ENCODE assay signal across 8 cellular contexts in genomic region chr1:21294266-21295058, GRCh38. TPM values are rescaled to one million over a fixed set of nuclear protein-coding genes. Genes with fewer than 3 reads are reported as not detected.
DNase-seq lines count a peak whose midpoint lies in the region; ATAC-seq and TF ChIP-seq lines count a peak whose summit lies in the region.

No MANE protein-coding gene starts in this region.

- H3K4me3 Mint-ChIP-seq in activated CD8-positive, alpha-beta T cell treated with anti-CD3 and anti-CD28 coated beads for 36 hours: peak overlapping the region; percentile 63
- no peak overlapping the region for H3K4me3 Mint-ChIP-seq in WTC11

- DNase-seq in CD1c-positive myeloid dendritic cell (ENCODE audit: extremely low spot score) (peak; percentile 89), HK-2 (ENCODE audit: unreplicated experiment) (peak; percentile 17), foreskin keratinocyte (no peak), WTC11 (ENCODE audit: low spot score) (no peak), DMS79 (lab: John Stamatoyannopoulos, UW) (no peak)
- DNase-seq in activated CD8-positive, alpha-beta T cell treated with anti-CD3 and anti-CD28 coated beads for 36 hours: peak; percentile 95
- peak; percentile 76 for DNase-seq in stimulated activated CD4-positive, alpha-beta T cell treated with anti-CD3 and anti-CD28 coated beads, Interleukin-2, amount 100 ng/mL, for 4 hours (ENCODE audit: low read depth)

- H3K36me3 Mint-ChIP-seq in activated CD8-positive, alpha-beta T cell treated with anti-CD3 and anti-CD28 coated beads for 36 hours (ENCODE audit: low read depth): peaks cover 35% of the 10 kb centered on the region
- H3K36me3 Mint-ChIP-seq in WTC11: no peaks in the 10 kb centered on the region

- no peaks in the 10 kb centered on the region for H3K9me3 Mint-ChIP-seq in activated CD8-positive, alpha-beta T cell treated with anti-CD3 and anti-CD28 coated beads for 36 hours
- H3K9me3 Mint-ChIP-seq in WTC11: no peaks in the 10 kb centered on the region

- peak overlapping the region; percentile 95 for H3K27ac Mint-ChIP-seq in activated CD8-positive, alpha-beta T cell treated with anti-CD3 and anti-CD28 coated beads for 36 hours
- no peak overlapping the region for H3K27ac Mint-ChIP-seq in WTC11

- intact Hi-C loops in activated CD8-positive, alpha-beta T cell treated with anti-CD3 and anti-CD28 coated beads for 36 hours (cut with micrococcal nuclease): loop anchor here (2.0 to 5.0 kb wide), 2 partner anchors 30 to 37 kb away; no protein-coding TSS in a partner anchor

- no peak for TF ChIP-seq CTCF in activated CD8-positive, alpha-beta T cell treated with anti-CD3 and anti-CD28 coated beads for 36 hours (IDR thresholded peaks at IDR 0.05)
- TF ChIP-seq CTCF in foreskin keratinocyte (conservative IDR thresholded peaks at IDR 0.05): no peak
- no peak for TF ChIP-seq CTCF in WTC11 (IDR thresholded peaks at IDR 0.05)

- no peaks in the 10 kb centered on the region for H3K27me3 Mint-ChIP-seq in activated CD8-positive, alpha-beta T cell treated with anti-CD3 and anti-CD28 coated beads for 36 hours
- H3K27me3 Mint-ChIP-seq in WTC11 (ENCODE audit: low read depth): no peaks in the 10 kb centered on the region

- POLR2A ChIA-PET in activated CD8-positive, alpha-beta T cell treated with anti-CD3 and anti-CD28 coated beads for 36 hours (lab: Charles Lee): interaction anchor here (0.8 to 7.2 kb wide), 11 partner anchors 13 to 50 kb away, joined by 3 to 90 read pairs (median 10); no protein-coding TSS in a partner anchor
- POLR2A ChIA-PET in WTC11 (lab: Charles Lee): no interaction called here

- H3K27me3 ChIP-seq in foreskin keratinocyte: no peaks in the 10 kb centered on the region

- peaks cover 7% of the 10 kb centered on the region for H3K4me1 ChIP-seq in foreskin keratinocyte

- H3K4me1 Mint-ChIP-seq in activated CD8-positive, alpha-beta T cell treated with anti-CD3 and anti-CD28 coated beads for 36 hours (ENCODE audit: low read depth): peaks cover 85% of the 10 kb centered on the region
- peaks cover 33% of the 10 kb centered on the region for H3K4me1 Mint-ChIP-seq in WTC11

- ATAC-seq in GM21360 (IDR thresholded peaks at IDR 0.05; ENCODE audit: unreplicated experiment) (peak; percentile 53), foreskin keratinocyte (peak; percentile 7), WTC11 (no peak)
- peak; percentile 66 for ATAC-seq in activated CD8-positive, alpha-beta T cell treated with anti-CD3 and anti-CD28 coated beads for 36 hours

- CTCF ChIA-PET in activated CD8-positive, alpha-beta T cell treated with anti-CD3 and anti-CD28 coated beads for 36 hours (lab: Charles Lee): interaction anchor here (1.1 to 5.6 kb wide), 11 partner anchors 12 to 99 kb away, joined by 4 to 62 read pairs (median 6); no protein-coding TSS in a partner anchor
- CTCF ChIA-PET in WTC11 (lab: Charles Lee): interaction anchor here (0.9 to 13.5 kb wide), 5 partner anchors 24 to 598 kb away, joined by 3 to 125 read pairs (median 4); no protein-coding TSS in a partner anchor

- H3K27ac ChIP-seq in foreskin keratinocyte: peak overlapping the region; percentile 42

TF ChIP-seq in WTC11, 78 proteins besides CTCF, POLR2A, EP300 and RAD21:
- TF ChIP-seq PRDM15 (CRISPR knock-in tag; IDR thresholded peaks at IDR 0.05) (no peak), NFE2L1 (CRISPR knock-in tag; IDR thresholded peaks at IDR 0.05) (no peak), TEAD4 (CRISPR knock-in tag; IDR thresholded peaks at IDR 0.05) (no peak), NR3C1 (CRISPR knock-in tag; conservative IDR thresholded peaks at IDR 0.05; ENCODE audit: low read depth) (no peak), CDX4 (CRISPR knock-in tag; IDR thresholded peaks at IDR 0.05; ENCODE audit: borderline replicate concordance) (no peak), ZBTB21 (CRISPR knock-in tag; IDR thresholded peaks at IDR 0.05; ENCODE audit: borderline replicate concordance) (no peak), ZBTB43 (CRISPR knock-in tag; IDR thresholded peaks at IDR 0.05) (no peak), ATF3 (CRISPR knock-in tag; conservative IDR thresholded peaks at IDR 0.05) (no peak)

RNA-seq across cellular contexts. Expression of gene ECE1, which starts 4.2 kb away (rescaled TPM):
- 100 to 1,000 TPM; 118 to 127 TPM for total RNA-seq in activated CD8-positive, alpha-beta T cell treated with anti-CD3 and anti-CD28 coated beads for 36 hours
- total RNA-seq in foreskin keratinocyte (51.1 and 63.5 TPM in 2 replicates), WTC11 (2021) (40.6 to 45.0 TPM (median 42.0 TPM) in 3 replicates)
- 28.0 and 34.0 TPM in 2 replicates for polyA plus RNA-seq in foreskin keratinocyte

Comparison
In these comparisons a context has a peak if more than half of its experiments do, and no peak if none do; other contexts are left out.
1. DNase-seq: peak in CD1c-positive myeloid dendritic cell (single experiment), HK-2 (single experiment), activated CD8-positive, alpha-beta T cell treated with anti-CD3 and anti-CD28 coated beads for 36 hours (single experiment) and stimulated activated CD4-positive, alpha-beta T cell treated with anti-CD3 and anti-CD28 coated beads, Interleukin-2, amount 100 ng/mL, for 4 hours (single experiment); none in foreskin keratinocyte (0 of 2), WTC11 (single experiment) and DMS79 (single experiment).